ENCODE assay signal across 26 cellular contexts in the genomic region with DNA sequence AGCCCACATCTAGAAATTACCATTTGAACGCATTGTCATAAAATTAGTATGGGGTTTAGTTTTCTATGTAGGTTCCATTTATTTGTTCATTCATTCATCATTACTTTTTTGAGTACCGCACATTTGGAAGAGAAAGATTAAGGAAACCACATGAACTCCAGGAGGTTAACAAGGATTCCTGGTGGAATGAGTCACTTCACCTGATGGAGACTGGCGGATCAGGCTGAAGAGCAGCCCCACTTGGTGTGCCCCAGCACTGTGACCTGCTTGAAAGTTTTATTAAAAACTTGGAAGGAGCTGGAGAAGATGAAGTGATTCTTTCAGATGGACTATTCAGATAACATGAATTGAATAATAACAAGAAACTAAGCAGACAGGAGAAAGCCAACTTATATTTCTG.
A peak's percentile ranks its signal among the peaks of the same experiment; 100 is the strongest.
DNase-seq lines count a peak whose midpoint lies in the region; ATAC-seq and TF ChIP-seq lines count a peak whose summit lies in the region.
"Had no signal": no experiment of that assay in that cellular context is flagged by ENCODE, and none has a peak within 500 bp of the region (broad histone marks: within the 10 kb centered on the region; RNA-seq: fewer than 3 reads in every experiment).

No MANE protein-coding gene starts in this region.

- H2BK120ac ChIP-seq in mesenchymal stem cell (ENCODE audit: low read depth, low read length): no peak overlapping the region

- H3K9ac ChIP-seq in mammary epithelial cell (ENCODE audit: insufficient read depth, low read length) (no peak overlapping the region), mesenchymal stem cell (ENCODE audit: low read length) (no peak overlapping the region)
- H3K9ac ChIP-seq: parathyroid adenoma had no signal

- no peak overlapping the region for H4K8ac ChIP-seq in mesenchymal stem cell (ENCODE audit: low read length)

- H3K79me2 ChIP-seq in mammary epithelial cell (ENCODE audit: insufficient read depth, low read length): no peaks in the 10 kb centered on the region
- H3K79me2 ChIP-seq: parathyroid adenoma had no signal

- H3K4me1 ChIP-seq in mammary epithelial cell (ENCODE audit: insufficient read depth, low read length) (peaks cover 29% of the 10 kb centered on the region), mesenchymal stem cell (ENCODE audit: control insufficient read depth, insufficient read depth, low read depth, low read length) (no peaks in the 10 kb centered on the region)
- H3K4me1 ChIP-seq: parathyroid adenoma, upper lobe of right lung had no signal

- no peak overlapping the region for H2AK5ac ChIP-seq in mesenchymal stem cell (ENCODE audit: low read length, severe bottlenecking)

- no peak overlapping the region for H4K91ac ChIP-seq in mesenchymal stem cell (ENCODE audit: low read length)

- no peak overlapping the region for H3K4ac ChIP-seq in mesenchymal stem cell (ENCODE audit: low read depth in 1 of 2, low read length in 2 of 2)

- H3K4me3 ChIP-seq in mammary epithelial cell (replicated peaks in 1 of 3; ENCODE audit: insufficient read depth in 1 of 3, low read depth in 2 of 3, low read length in 3 of 3) (no peak overlapping the region), mesenchymal stem cell (ENCODE audit: insufficient read depth in 1 of 2, low read depth in 1 of 2, low read length in 2 of 2) (no peak overlapping the region)
- H3K4me3 ChIP-seq: heart right ventricle, skin epidermis, upper lobe of right lung had no signal

- H3K9me3 ChIP-seq in mammary epithelial cell (replicated peaks; ENCODE audit: insufficient read depth, low read length) (peaks cover 9% of the 10 kb centered on the region), mesenchymal stem cell (ENCODE audit: control insufficient read depth, low read length) (peaks cover 5% of the 10 kb centered on the region)
- H3K9me3 ChIP-seq: upper lobe of right lung had no signal

- no peak overlapping the region for H2BK12ac ChIP-seq in mesenchymal stem cell (ENCODE audit: low read length in 2 of 2)

- H2AFZ ChIP-seq in mammary epithelial cell (ENCODE audit: low read depth, low read length) (no peak overlapping the region), mesenchymal stem cell (ENCODE audit: low read depth, low read length) (no peak overlapping the region)
- H2AFZ ChIP-seq: parathyroid adenoma had no signal

- no peak overlapping the region for H3K14ac ChIP-seq in mesenchymal stem cell (ENCODE audit: low read length in 2 of 2)

- in situ Hi-C loops in mammary epithelial cell (cut with MboI; ENCODE audit: low sequenced_read_pairs in 2 of 2): no loop called here

- H3K36me3 ChIP-seq in mammary epithelial cell (ENCODE audit: insufficient read depth, low read length) (no peaks in the 10 kb centered on the region), mesenchymal stem cell (ENCODE audit: control insufficient read depth in 1 of 2, insufficient read depth in 2 of 2, low read depth in 1 of 2, low read length in 2 of 2) (no peaks in the 10 kb centered on the region)
- H3K36me3 ChIP-seq: heart right ventricle, upper lobe of right lung had no signal

- DNase-seq in EH (ENCODE audit: low read depth): peak; percentile 58
- peak; percentile 88 for DNase-seq in NCI-H226
- DNase-seq in mammary epithelial cell: peak; percentile 58
- DNase-seq in mesenchymal stem cell: peak; percentile 33
- no peak for DNase-seq in stimulated activated CD4-positive, alpha-beta T cell treated with anti-CD3 and anti-CD28 coated beads, Interleukin-15, amount 100 ng/mL, for 24 hours
- no peak for DNase-seq in cerebellum (ENCODE audit: low spot score)
- DNase-seq: activated CD4-positive, alpha-beta T cell treated with anti-CD3 and anti-CD28 coated beads for 48 hours; activated effector memory CD4-positive, alpha-beta T cell treated with anti-CD3 and anti-CD28 coated beads, Interleukin-2, amount 50 U/mL, for 16 hours; amniotic stem cell; DMS 273 treated with DMSO at 0.1 percent for 48 hours; heart right ventricle; immature natural killer cell; Karpas-422; naive B cell; NCI-H1105 treated with DMSO at 0.1 percent for 48 hours; NCI-H524; SHP77; stimulated activated CD4-positive, alpha-beta T cell treated with anti-CD3 and anti-CD28 coated beads, Interleukin-4, amount 100 ng/mL, for 1 hour; T-helper 1 cell; upper lobe of right lung had no signal

- H3K18ac ChIP-seq in mesenchymal stem cell (ENCODE audit: low read depth in 1 of 2, low read length in 2 of 2): no peak overlapping the region

- no peak overlapping the region for H2BK5ac ChIP-seq in mesenchymal stem cell (ENCODE audit: low read depth, low read length, poor library complexity, severe bottlenecking)

- intact Hi-C loops in mammary epithelial cell (cut with micrococcal nuclease): loop anchor here (10.0 kb wide), 1 partner anchor 249 kb away; no protein-coding TSS in a partner anchor

- 28% methylated on average over 3 of the region's 3 CpGs for WGBS in mammary epithelial cell (ENCODE audit: low coverage, missing lambda C conversion rate)
- 13% methylated on average over 2 of the region's 3 CpGs for WGBS in mesenchymal stem cell

- no peak overlapping the region for H3K27ac ChIP-seq in mammary epithelial cell (ENCODE audit: insufficient read depth, low read depth, low read length)
- no peak overlapping the region for H3K27ac ChIP-seq in mesenchymal stem cell (ENCODE audit: low read length, poor library complexity, severe bottlenecking)
- H3K27ac ChIP-seq: C4-2B, heart right ventricle, parathyroid adenoma, skin epidermis, upper lobe of right lung had no signal

- TF ChIP-seq CTCF in mammary epithelial cell (conservative IDR thresholded peaks at IDR 0.05 in 1 of 2, IDR thresholded peaks at IDR 0.05 in 1 of 2; ENCODE audit: extremely low read depth in 1 of 2, insufficient read depth in 1 of 2, low read depth in 1 of 2, low read length in 2 of 2): no peak

- ATAC-seq in HG03095 (IDR thresholded peaks at IDR 0.05; ENCODE audit: unreplicated experiment) (no peak), GM19324 (IDR thresholded peaks at IDR 0.05; ENCODE audit: low FRiP score, unreplicated experiment) (no peak)
- ATAC-seq: HCT116, heart right ventricle, upper lobe of right lung had no signal

- dilution Hi-C loops in mammary epithelial cell (cut with HindIII; ENCODE audit: low sequenced_read_pairs): no loop called here

- CTCF ChIA-PET in mammary epithelial cell (lab: Charles Lee; ENCODE audit: low non-redundant PET): no interaction called here

- no TSS peak for BruUV-seq in mammary epithelial cell (replicated peaks; lab: Mats Ljungman, UMichigan)

- H3K4me2 ChIP-seq in mammary epithelial cell (ENCODE audit: insufficient read depth, low read depth, low read length) (no peak overlapping the region), mesenchymal stem cell (ENCODE audit: low read length, poor library complexity, severe bottlenecking) (no peak overlapping the region)

- H2BK15ac ChIP-seq in mesenchymal stem cell (ENCODE audit: low read depth, poor library complexity, severe bottlenecking): no peak overlapping the region

- no peaks in the 10 kb centered on the region for H3K27me3 ChIP-seq in mammary epithelial cell (ENCODE audit: insufficient read depth, low read length)
- H3K27me3 ChIP-seq in mesenchymal stem cell (ENCODE audit: control insufficient read depth in 1 of 2, insufficient read depth in 1 of 2, low read length in 2 of 2): no peaks in the 10 kb centered on the region
- H3K27me3 ChIP-seq: heart right ventricle, upper lobe of right lung had no signal

- H3K79me1 ChIP-seq in mesenchymal stem cell (replicated peaks; ENCODE audit: low read length, poor library complexity, severe bottlenecking): no peaks in the 10 kb centered on the region

- no peak overlapping the region for H3K23ac ChIP-seq in mesenchymal stem cell (ENCODE audit: low read length in 2 of 2)

- no peaks in the 10 kb centered on the region for H4K20me1 ChIP-seq in mammary epithelial cell (ENCODE audit: insufficient read depth, low read length)

Comparison
In these comparisons a context has a peak if more than half of its experiments do, and no peak if none do; other contexts are left out.
1. DNase-seq: peak in EH (single experiment), NCI-H226 (single experiment), mammary epithelial cell (single experiment) and mesenchymal stem cell (single experiment); none in stimulated activated CD4-positive, alpha-beta T cell treated with anti-CD3 and anti-CD28 coated beads, Interleukin-15, amount 100 ng/mL, for 24 hours (single experiment) and cerebellum (single experiment).